Comparison of ENCODE assay signal across 23 cellular contexts in genomic region chrX:146243071-146243470, GRCh38.
DNase-seq lines count a peak whose midpoint lies in the region; ATAC-seq lines count a peak whose summit lies in the region.
"Had no signal": no experiment of that assay in that cellular context is flagged by ENCODE, and none has a peak within 500 bp of the region (broad histone marks: within the 10 kb centered on the region; RNA-seq: fewer than 3 reads in every experiment).

No MANE protein-coding gene starts in this region.

- no peak overlapping the region for H3K27ac Mint-ChIP-seq in naive thymus-derived CD8-positive, alpha-beta T cell
- H3K27ac Mint-ChIP-seq: CD8-positive, alpha-beta T cell had no signal

- H3K36me3 ChIP-seq in MG63: no peaks in the 10 kb centered on the region
- H3K36me3 ChIP-seq: SJCRH30 had no signal

- POLR2A ChIA-PET in naive thymus-derived CD8-positive, alpha-beta T cell (lab: Charles Lee): no interaction called here

- H3K36me3 Mint-ChIP-seq in naive thymus-derived CD8-positive, alpha-beta T cell: no peaks in the 10 kb centered on the region
- H3K36me3 Mint-ChIP-seq: CD8-positive, alpha-beta T cell had no signal

- ATAC-seq in naive thymus-derived CD8-positive, alpha-beta T cell: no peak
- ATAC-seq: CD8-positive, alpha-beta T cell; Panc1 had no signal

- no peak overlapping the region for H3K4me3 ChIP-seq in MG63
- H3K4me3 ChIP-seq: SJCRH30 had no signal

- H3K9me3 ChIP-seq in MG63: no peaks in the 10 kb centered on the region
- H3K9me3 ChIP-seq: SJCRH30 had no signal

- intact Hi-C loops in cardiac septum (cut with DNase I): no loop called here

- H3K9me3 Mint-ChIP-seq in naive thymus-derived CD8-positive, alpha-beta T cell: peaks cover 0 to 6% (median 0%) of the 10 kb centered on the region in 9 donors

- no peaks in the 10 kb centered on the region for H3K27me3 ChIP-seq in MG63
- H3K27me3 ChIP-seq: SJCRH30 had no signal

- no peaks in the 10 kb centered on the region for H3K4me1 Mint-ChIP-seq in naive thymus-derived CD8-positive, alpha-beta T cell

- DNase-seq in A172 (ENCODE audit: low spot score): peak; percentile 73
- DNase-seq in MG63: peak; percentile 5
- DNase-seq in astrocyte of the hippocampus (ENCODE audit: low read depth, low spot score): peak; percentile 23
- peak; percentile 63 for DNase-seq in kidney tubule cell (ENCODE audit: low spot score)
- no peak for DNase-seq in cardiac septum (ENCODE audit: low spot score)
- DNase-seq in naive thymus-derived CD8-positive, alpha-beta T cell: no peak
- no peak for DNase-seq in effector CD4-positive, alpha-beta T cell
- DNase-seq: 8988T; AML-193; C1 segment of cervical spinal cord; Calu3; CD8-positive, alpha-beta T cell; DMS53; GDM1; Kasumi-1; NCI-H1092; NCI-H1436; NCI-H187 treated with DMSO at 0.1 percent for 48 hours; NCI-H2107; NCI-H510A; NK-92 treated with Interleukin-12 subunit alpha and Interleukin-12 subunit beta, amount 100 ng/mL, for 24 hours; SJCRH30 had no signal

- no peaks in the 10 kb centered on the region for H3K27me3 Mint-ChIP-seq in naive thymus-derived CD8-positive, alpha-beta T cell

- no peak overlapping the region for H3K4me3 Mint-ChIP-seq in naive thymus-derived CD8-positive, alpha-beta T cell
- H3K4me3 Mint-ChIP-seq: CD8-positive, alpha-beta T cell had no signal

Comparison
In these comparisons a context has a peak if more than half of its experiments do, and no peak if none do; other contexts are left out.
1. DNase-seq: peak in A172 (single experiment), MG63 (single experiment), astrocyte of the hippocampus (single experiment) and kidney tubule cell (single experiment); none in cardiac septum (single experiment), naive thymus-derived CD8-positive, alpha-beta T cell (0 of 10) and effector CD4-positive, alpha-beta T cell (single experiment).